In the genomic region with DNA sequence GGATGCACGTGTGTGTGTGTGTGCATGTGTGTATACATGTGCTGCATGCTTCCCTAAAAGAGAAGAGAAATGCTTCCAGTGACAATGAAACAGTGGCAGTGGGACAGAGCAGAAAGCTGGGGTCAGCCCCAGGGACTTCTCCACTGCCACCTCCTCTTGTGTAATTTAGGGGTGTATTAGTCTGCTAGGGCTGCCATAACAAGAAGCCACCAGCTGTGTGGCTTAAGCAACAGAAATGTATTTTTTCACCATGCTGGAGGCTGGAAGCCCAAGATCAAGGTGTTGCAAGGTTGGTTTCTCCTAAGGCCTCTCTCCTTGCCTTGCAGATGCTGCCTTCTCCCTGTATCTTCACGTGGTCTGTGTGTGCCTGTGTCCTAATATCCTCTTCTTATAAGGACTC, we compare ENCODE assay signal across 22 cellular contexts.
"Had no signal": no experiment of that assay in that cellular context is flagged by ENCODE, and none has a peak within 500 bp of the region (broad histone marks: within the 10 kb centered on the region; RNA-seq: fewer than 3 reads in every experiment).

No MANE protein-coding gene starts in this region.

- ATAC-seq: activated naive CD8-positive, alpha-beta T cell treated with anti-CD3 and anti-CD28 coated beads, Interleukin-2, amount 50 U/mL, for 24 hours; activated T-cell treated with anti-CD3 and anti-CD28 coated beads, Interleukin-2, amount 50 U/mL, for 4 hours had no signal

- H3K27ac ChIP-seq: SJSA1 had no signal

- DNase-seq: activated CD4-positive, alpha-beta T cell treated with anti-CD3 and anti-CD28 coated beads, Interleukin-2, amount 10 ng/mL, durations not matched to agents 24 days and 14 days; activated CD4-positive, alpha-beta T cell treated with anti-CD3 and anti-CD28 coated beads, Interleukin-2, amount 50 U/mL, for 4 hours; activated CD8-positive, alpha-beta memory T cell treated with anti-CD3 and anti-CD28 coated beads, Interleukin-2, amount 50 U/mL, for 4 hours; activated gamma-delta T cell treated with Interleukin-2 at 50 U/mL for 16 hours; activated naive CD4-positive, alpha-beta T cell treated with anti-CD3 and anti-CD28 coated beads, Interleukin-2, amount 10 ng/mL, durations not matched to agents 7 days and 5 days; activated naive CD8-positive, alpha-beta T cell treated with anti-CD3 and anti-CD28 coated beads, Interleukin-2, amount 50 U/mL, for 24 hours; activated T-cell treated with anti-CD3 and anti-CD28 coated beads for 4 hours; activated T-cell treated with anti-CD3 and anti-CD28 coated beads, Interleukin-2, amount 50 U/mL, for 4 hours; anterior cingulate cortex; brain microvascular endothelial cell; KG1; NCI-H1092 treated with DMSO at 0.1 percent for 48 hours; NCI-H1436; NCI-H1694; NCI-H2029; NCI-H345; NCI-H524 treated with DMSO at 0.1 percent for 48 hours; RPMI8226; SHP77 treated with DMSO at 0.1 percent for 48 hours; SK-N-SH had no signal

- H3K4me3 ChIP-seq: SJSA1 had no signal

- H3K9me3 ChIP-seq: SJSA1 had no signal

- H3K36me3 ChIP-seq: brain microvascular endothelial cell, SJSA1 had no signal

- FAIRE-seq: TTC549 had no signal

- H3K9ac ChIP-seq: SK-N-SH had no signal

- H3K27me3 ChIP-seq: SJSA1 had no signal
